ENCODE assay signal across 1 cellular context in genomic region chr1:168636200-168636599, GRCh38.
TF ChIP-seq lines count a peak whose summit lies in the region.

No MANE protein-coding gene starts in this region.

TF ChIP-seq in neural cell, 6 proteins besides CTCF, POLR2A, EP300 and RAD21:
- no peak for TF ChIP-seq EZH2 (IDR thresholded peaks at IDR 0.05; ENCODE audit: borderline replicate concordance, insufficient read depth, low read length, poor library complexity, severe bottlenecking)
- TF ChIP-seq POLR2AphosphoS5 (IDR thresholded peaks at IDR 0.05): no peak
- TF ChIP-seq REST (IDR thresholded peaks at IDR 0.05; ENCODE audit: borderline replicate concordance): no peak
- TF ChIP-seq MXI1 (conservative IDR thresholded peaks at IDR 0.05; ENCODE audit: poor library complexity, severe bottlenecking): no peak
- TF ChIP-seq SMC3 (conservative IDR thresholded peaks at IDR 0.05; ENCODE audit: poor library complexity): no peak
- no peak for TF ChIP-seq TAF1 (IDR thresholded peaks at IDR 0.05; ENCODE audit: low read depth)
TF ChIP-seq in neural cell: peak in this region for 0.
